Comparison of ENCODE assay signal across 8 cellular contexts in genomic region chr1:165144757-165145397, GRCh38.
A peak's percentile ranks its signal among the peaks of the same experiment; 100 is the strongest.
DNase-seq lines count a peak whose midpoint lies in the region; ATAC-seq and TF ChIP-seq lines count a peak whose summit lies in the region.

No MANE protein-coding gene starts in this region.

- peak; percentile 68 for ATAC-seq in GM19397 (IDR thresholded peaks at IDR 0.05; ENCODE audit: unreplicated experiment)
- peak; percentile 94 to 99 (median 96) for ATAC-seq in right lobe of liver
- ATAC-seq in GM21737 (IDR thresholded peaks at IDR 0.05; ENCODE audit: unreplicated experiment), result no peak

- no peaks in the 10 kb centered on the region for H3K9me3 ChIP-seq in Karpas-422 (ENCODE audit: low read length)
- no peaks in the 10 kb centered on the region for H3K9me3 ChIP-seq in right lobe of liver

- no peak overlapping the region for H3K9ac ChIP-seq in Karpas-422 (ENCODE audit: low read length)

- no peaks in the 10 kb centered on the region for H3K79me2 ChIP-seq in Karpas-422 (ENCODE audit: low read length)

- H3K4me2 ChIP-seq in Karpas-422 (ENCODE audit: low read depth, low read length, poor library complexity, severe bottlenecking), result no peak overlapping the region

- 11% methylated on average over 12 of the region's 12 CpGs for WGBS in right lobe of liver (ENCODE audit: insufficient coverage, low coverage, low lambda C conversion rate, missing lambda C conversion rate)

- peak; percentile 74 to 86 (median 82) for TF ChIP-seq CTCF in right lobe of liver (IDR thresholded peaks at IDR 0.05)

- H3K9me2 ChIP-seq in Karpas-422 (replicated peaks; ENCODE audit: insufficient read depth, low read length), result no peaks in the 10 kb centered on the region

- DNase-seq in DMS153 treated with DMSO at 0.1 percent for 48 hours (lab: John Stamatoyannopoulos, UW; ENCODE audit: unreplicated experiment) (peak; percentile 61), Karpas-422 (peak; percentile 80), RPMI8226 (peak; percentile 57), cerebellar cortex (ENCODE audit: low spot score) (peak; percentile 59), right lobe of liver (peak in 2 of 3 donors; percentile 28 to 65), stromal cell of bone marrow (ENCODE audit: low read depth) (peak; percentile 48)

- no peaks in the 10 kb centered on the region for H3K36me3 ChIP-seq in Karpas-422 (ENCODE audit: insufficient read depth, low read length)
- no peaks in the 10 kb centered on the region for H3K36me3 ChIP-seq in right lobe of liver

- TF ChIP-seq POLR2A in right lobe of liver (IDR thresholded peaks at IDR 0.05), result no peak

- intact Hi-C loops in right lobe of liver (cut with DNase I), result loop anchor here in 1 of 2 donors (5.0 to 10.0 kb wide), 2 partner anchors 130 to 222 kb away; no protein-coding TSS in a partner anchor

- H3K27me3 ChIP-seq in Karpas-422 (ENCODE audit: low read length) (no peaks in the 10 kb centered on the region), right lobe of liver (no peaks in the 10 kb centered on the region)

- H2AFZ ChIP-seq in Karpas-422 (ENCODE audit: low read length), result no peak overlapping the region

- H4K20me1 ChIP-seq in Karpas-422 (ENCODE audit: insufficient read depth, low read depth, low read length), result no peaks in the 10 kb centered on the region

- H3K27ac ChIP-seq in Karpas-422 (ENCODE audit: low read length), result no peak overlapping the region
- H3K27ac ChIP-seq in right lobe of liver, result no peak overlapping the region

- H3K4me3 ChIP-seq in Karpas-422 (ENCODE audit: low read length), result no peak overlapping the region
- no peak overlapping the region for H3K4me3 ChIP-seq in right lobe of liver

- no peaks in the 10 kb centered on the region for H3K4me1 ChIP-seq in Karpas-422 (ENCODE audit: low read length)
- no peaks in the 10 kb centered on the region for H3K4me1 ChIP-seq in right lobe of liver
